Comparison of ENCODE assay signal across 39 cellular contexts in genomic region chr6:151632415-151632987, GRCh38.
"Had no signal": no experiment of that assay in that cellular context is flagged by ENCODE, and none has a peak within 500 bp of the region (broad histone marks: within the 10 kb centered on the region; RNA-seq: fewer than 3 reads in every experiment).

No MANE protein-coding gene starts in this region.

- H3K4me2 ChIP-seq: PC-9 had no signal

- H3K9me3 Mint-ChIP-seq: activated B cell treated with CpG ODN at 0.5 μM for 24 hours; activated CD4-positive, alpha-beta memory T cell treated with anti-CD3 and anti-CD28 coated beads for 36 hours; activated naive CD4-positive, alpha-beta T cell treated with anti-CD3 and anti-CD28 coated beads for 36 hours; activated naive CD4-positive, alpha-beta T cell treated with anti-CD3 and anti-CD28 coated beads, Interleukin-2, amount 50 U/mL, for 72 hours; activated T-cell treated with anti-CD3 and anti-CD28 coated beads, Interleukin-2, amount 50 U/mL, for 4 hours; activated T-helper 1 cell treated with anti-CD3 and anti-CD28 coated beads, Interleukin-12 subunit alpha, Interleukin-12 subunit beta, Interleukin-2, Interleukin-4 antibody, amounts not matched to agents 30 ng/mL and 10 ng/mL and 1 ng/mL, durations not matched to agents 14 hours and 24 hours and 36 hours; brain; T-cell had no signal

- H3K27ac ChIP-seq: PC-9, RWPE1, VCaP had no signal

- H3K36me3 Mint-ChIP-seq: activated CD4-positive, alpha-beta memory T cell treated with anti-CD3 and anti-CD28 coated beads for 36 hours; activated naive CD4-positive, alpha-beta T cell treated with anti-CD3 and anti-CD28 coated beads, Interleukin-2, amount 50 U/mL, for 72 hours; brain; T-cell had no signal

- H3K4me1 Mint-ChIP-seq: activated B cell treated with CpG ODN at 0.5 μM for 24 hours, brain, T-cell had no signal

- H3K27ac Mint-ChIP-seq: activated B cell treated with CpG ODN at 0.5 μM for 24 hours; activated CD4-positive, alpha-beta memory T cell treated with anti-CD3 and anti-CD28 coated beads for 36 hours; activated naive CD4-positive, alpha-beta T cell treated with anti-CD3 and anti-CD28 coated beads for 36 hours; activated naive CD4-positive, alpha-beta T cell treated with anti-CD3 and anti-CD28 coated beads, Interleukin-2, amount 50 U/mL, for 72 hours; activated naive CD8-positive, alpha-beta T cell treated with anti-CD3 and anti-CD28 coated beads, Interleukin-2, amount 50 U/mL, for 24 hours; activated T-helper 1 cell treated with anti-CD3 and anti-CD28 coated beads, Interleukin-12 subunit alpha, Interleukin-12 subunit beta, Interleukin-2, Interleukin-4 antibody, amounts not matched to agents 30 ng/mL and 10 ng/mL and 1 ng/mL, durations not matched to agents 14 hours and 24 hours and 36 hours; brain; T-cell; T-helper 17 cell had no signal

- H2AFZ ChIP-seq: PC-9 had no signal

- DNase-seq: activated B cell treated with CpG ODN at 0.5 μM for 24 hours; activated CD4-positive, alpha-beta memory T cell treated with anti-CD3 and anti-CD28 coated beads for 36 hours; activated CD4-positive, alpha-beta T cell treated with anti-CD3 and anti-CD28 coated beads for 4 hours; activated CD4-positive, alpha-beta T cell treated with anti-CD3 and anti-CD28 coated beads, Interleukin-2, amount 50 U/mL, for 1 hour; activated CD4-positive, CD25-positive, alpha-beta regulatory T cell treated with anti-CD3 and anti-CD28 coated beads, Interleukin-2, amount 50 U/mL, for 72 hours; activated CD8-positive, alpha-beta memory T cell treated with anti-CD3 and anti-CD28 coated beads, Interleukin-2, amount 50 U/mL, for 4 hours; activated gamma-delta T cell treated with Interleukin-2 at 50 U/mL for 16 hours; activated naive CD4-positive, alpha-beta T cell treated with anti-CD3 and anti-CD28 coated beads for 36 hours; activated naive CD8-positive, alpha-beta T cell treated with anti-CD3 and anti-CD28 coated beads, Interleukin-2, amount 50 U/mL, for 24 hours; activated T-cell treated with anti-CD3 and anti-CD28 coated beads for 4 hours; activated T-cell treated with anti-CD3 and anti-CD28 coated beads, Interleukin-2, amount 50 U/mL, for 4 hours; anterior cingulate cortex; Kasumi-1; KG1; MM.1S; MV-4-11; NCI-H1092; NCI-H1417; NCI-H146; NCI-H187; NCI-H2029 treated with DMSO at 0.1 percent for 48 hours; NCI-H2107; NCI-H2171; NCI-H510A; NCI-H526; NCI-H748 treated with DMSO at 0.1 percent for 48 hours; NK-92 treated with Interleukin-12 subunit alpha and Interleukin-12 subunit beta, amount 100 ng/mL, for 24 hours; PC-9; SIG-M5; T-cell; T-helper 17 cell; T-helper 9 cell had no signal

- ATAC-seq: activated naive CD4-positive, alpha-beta T cell treated with anti-CD3 and anti-CD28 coated beads, Interleukin-2, amount 50 U/mL, for 72 hours; activated naive CD8-positive, alpha-beta T cell treated with anti-CD3 and anti-CD28 coated beads, Interleukin-2, amount 50 U/mL, for 24 hours; activated T-cell treated with anti-CD3 and anti-CD28 coated beads, Interleukin-2, amount 50 U/mL, for 4 hours; Right ventricle myocardium inferior; SK-N-SH treated with all-trans-retinoic acid at 6 μM for 48 hours; T-cell; T-helper 17 cell had no signal

- H3K4me3 Mint-ChIP-seq: activated B cell treated with CpG ODN at 0.5 μM for 24 hours; activated CD4-positive, alpha-beta memory T cell treated with anti-CD3 and anti-CD28 coated beads for 36 hours; activated naive CD4-positive, alpha-beta T cell treated with anti-CD3 and anti-CD28 coated beads for 36 hours; activated naive CD8-positive, alpha-beta T cell treated with anti-CD3 and anti-CD28 coated beads, Interleukin-2, amount 50 U/mL, for 24 hours; activated T-cell treated with anti-CD3 and anti-CD28 coated beads, Interleukin-2, amount 50 U/mL, for 4 hours; activated T-helper 1 cell treated with anti-CD3 and anti-CD28 coated beads, Interleukin-12 subunit alpha, Interleukin-12 subunit beta, Interleukin-2, Interleukin-4 antibody, amounts not matched to agents 30 ng/mL and 10 ng/mL and 1 ng/mL, durations not matched to agents 14 hours and 24 hours and 36 hours; brain; T-cell; T-helper 17 cell had no signal

- H3K4me3 ChIP-seq: PC-9 had no signal
